29 cellular contexts compared by ENCODE assay signal in genomic region chr6:147684906-147685305, GRCh38.
"Had no signal": no experiment of that assay in that cellular context is flagged by ENCODE, and none has a peak within 500 bp of the region (broad histone marks: within the 10 kb centered on the region; RNA-seq: fewer than 3 reads in every experiment).

No MANE protein-coding gene starts in this region.

- DNase-seq: natural killer cell; occipital lobe; ovary; posterior cingulate gyrus; psoas muscle; right cardiac atrium; right lobe of liver; sigmoid colon; spleen; stimulated activated CD4-positive, alpha-beta T cell treated with anti-CD3 and anti-CD28 coated beads, Interleukin-12 subunit alpha, Interleukin-12 subunit beta, amount 100 ng/mL, for 4 hours; stimulated activated CD4-positive, alpha-beta T cell treated with anti-CD3 and anti-CD28 coated beads, Interleukin-1b, Interleukin-23, amount 100 ng/mL, for 48 hours; stimulated activated CD4-positive, alpha-beta T cell treated with anti-CD3 and anti-CD28 coated beads, Interleukin-4, amount 100 ng/mL, for 24 hours; stimulated activated naive B cell treated with anti-CD40 and anti-IgM and Interleukin-4, amounts not matched to agents 10 μg/mL and 1 μg/mL and 100 μg/mL, for 72 hours; stimulated activated naive CD4-positive, alpha-beta T cell treated with Interleukin-2 at 50 U/mL for 16 hours; stomach; thyroid gland; trophoblast cell; upper lobe of left lung had no signal

- H2AFZ ChIP-seq: neural progenitor cell, parathyroid adenoma had no signal

- H3K4me3 Mint-ChIP-seq: natural killer cell; nephron; neural progenitor cell; stimulated activated effector memory CD8-positive, alpha-beta T cell treated with anti-CD3 and anti-CD28 coated beads, Interleukin-12 subunit alpha, Interleukin-12 subunit beta, amount 100 ng/mL, for 72 hours; stimulated activated naive B cell treated with anti-CD40 and anti-IgM and Interleukin-4, amounts not matched to agents 10 μg/mL and 1 μg/mL and 100 μg/mL, for 72 hours; stimulated activated naive CD8-positive, alpha-beta T cell treated with anti-CD3 and anti-CD28 coated beads, Interleukin-15, Interleukin-2, amounts not matched to agents 100 ng/mL and 50 ng/mL, for 24 hours had no signal

- H3K36me3 ChIP-seq: neural progenitor cell, ovary, right lobe of liver, sigmoid colon, spleen, stomach, thoracic aorta, thyroid gland, tibial nerve, upper lobe of left lung, vagina had no signal

- H3K27ac ChIP-seq: neural progenitor cell, ovary, parathyroid adenoma, psoas muscle, right lobe of liver, sigmoid colon, skin epidermis, spleen, stomach, thoracic aorta, thyroid gland, tibial nerve, upper lobe of left lung, vagina had no signal

- H3K27ac Mint-ChIP-seq: natural killer cell; nephron; neural progenitor cell; progenitor cell of endocrine pancreas; stimulated activated effector memory CD8-positive, alpha-beta T cell treated with anti-CD3 and anti-CD28 coated beads, Interleukin-12 subunit alpha, Interleukin-12 subunit beta, amount 100 ng/mL, for 72 hours; stimulated activated naive B cell treated with anti-CD40 and anti-IgM and Interleukin-4, amounts not matched to agents 10 μg/mL and 1 μg/mL and 100 μg/mL, for 72 hours; stimulated activated naive CD8-positive, alpha-beta T cell treated with anti-CD3 and anti-CD28 coated beads, Interleukin-15, Interleukin-2, amounts not matched to agents 100 ng/mL and 50 ng/mL, for 24 hours had no signal

- H3K27me3 Mint-ChIP-seq: progenitor cell of endocrine pancreas; stimulated activated naive B cell treated with anti-CD40 and anti-IgM and Interleukin-4, amounts not matched to agents 10 μg/mL and 1 μg/mL and 100 μg/mL, for 72 hours; stimulated activated naive CD8-positive, alpha-beta T cell treated with anti-CD3 and anti-CD28 coated beads, Interleukin-15, Interleukin-2, amounts not matched to agents 100 ng/mL and 50 ng/mL, for 24 hours had no signal

- H3K9me3 ChIP-seq: ovary, psoas muscle, right lobe of liver, sigmoid colon, spleen, stomach, thoracic aorta, thyroid gland, tibial nerve, upper lobe of left lung, vagina had no signal

- H3K4me1 Mint-ChIP-seq: natural killer cell; nephron; neural progenitor cell; stimulated activated effector memory CD8-positive, alpha-beta T cell treated with anti-CD3 and anti-CD28 coated beads, Interleukin-12 subunit alpha, Interleukin-12 subunit beta, amount 100 ng/mL, for 72 hours; stimulated activated naive B cell treated with anti-CD40 and anti-IgM and Interleukin-4, amounts not matched to agents 10 μg/mL and 1 μg/mL and 100 μg/mL, for 72 hours had no signal

- H3K9me3 Mint-ChIP-seq: nephron; stimulated activated naive B cell treated with anti-CD40 and anti-IgM and Interleukin-4, amounts not matched to agents 10 μg/mL and 1 μg/mL and 100 μg/mL, for 72 hours; stimulated activated naive CD8-positive, alpha-beta T cell treated with anti-CD3 and anti-CD28 coated beads, Interleukin-15, Interleukin-2, amounts not matched to agents 100 ng/mL and 50 ng/mL, for 24 hours had no signal

- H3K27me3 ChIP-seq: neural progenitor cell, ovary, right lobe of liver, sigmoid colon, stomach, thyroid gland, tibial nerve, upper lobe of left lung, vagina had no signal

- H3K9ac ChIP-seq: neural progenitor cell, parathyroid adenoma had no signal

- H3K4me1 ChIP-seq: neural progenitor cell, parathyroid adenoma, psoas muscle, right lobe of liver, sigmoid colon, spleen, stomach, thyroid gland, tibial nerve, upper lobe of left lung, vagina had no signal

- H3K4me3 ChIP-seq: neural progenitor cell, ovary, psoas muscle, right lobe of liver, sigmoid colon, skin epidermis, smooth muscle cell, spleen, stomach, thoracic aorta, thyroid gland, tibial nerve, upper lobe of left lung, vagina had no signal

- H3K36me3 Mint-ChIP-seq: natural killer cell; neural progenitor cell; stimulated activated effector memory CD8-positive, alpha-beta T cell treated with anti-CD3 and anti-CD28 coated beads, Interleukin-12 subunit alpha, Interleukin-12 subunit beta, amount 100 ng/mL, for 72 hours; stimulated activated naive B cell treated with anti-CD40 and anti-IgM and Interleukin-4, amounts not matched to agents 10 μg/mL and 1 μg/mL and 100 μg/mL, for 72 hours had no signal

- H3K4me2 ChIP-seq: neural progenitor cell, smooth muscle cell had no signal

- H3K79me2 ChIP-seq: parathyroid adenoma had no signal
